ENCODE assay signal across 11 cellular contexts in the genomic region with DNA sequence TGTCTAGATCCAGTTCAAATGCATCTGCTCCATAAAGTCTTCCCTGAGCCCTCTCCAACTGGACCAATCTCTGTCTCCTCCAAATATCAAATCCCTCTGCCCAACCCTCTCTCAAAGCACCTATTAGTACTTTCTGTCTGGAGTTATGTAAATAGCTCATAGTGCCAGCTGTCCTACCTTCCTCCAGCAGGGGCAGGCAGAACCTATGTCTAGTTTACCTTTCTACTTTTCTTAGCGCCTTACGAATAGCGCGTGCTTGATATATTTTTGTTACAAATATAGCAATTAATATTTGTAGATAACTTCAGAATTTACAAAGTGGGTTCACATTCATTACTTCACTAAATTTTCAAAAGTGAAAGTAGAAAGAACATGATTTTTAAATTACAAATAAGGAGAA. TPM values are rescaled to one million over a fixed set of nuclear protein-coding genes. Genes with fewer than 3 reads are reported as not detected.
A peak's percentile ranks its signal among the peaks of the same experiment; 100 is the strongest.
DNase-seq lines count a peak whose midpoint lies in the region; ATAC-seq and TF ChIP-seq lines count a peak whose summit lies in the region.
"Had no signal": no experiment of that assay in that cellular context is flagged by ENCODE, and none has a peak within 500 bp of the region (broad histone marks: within the 10 kb centered on the region; RNA-seq: fewer than 3 reads in every experiment).

No MANE protein-coding gene starts in this region.

- ATAC-seq in Panc1, result no peak
- ATAC-seq in HG02852 (IDR thresholded peaks at IDR 0.05; ENCODE audit: unreplicated experiment), result no peak
- no peak for ATAC-seq in activated CD4-positive, CD25-positive, alpha-beta regulatory T cell treated with anti-CD3 and anti-CD28 coated beads, Interleukin-2, amount 50 U/mL, for 24 hours

- H3K27me3 ChIP-seq in breast epithelium (no peaks in the 10 kb centered on the region), Panc1 (ENCODE audit: control insufficient read depth, insufficient read depth, low read length) (no peaks in the 10 kb centered on the region), tibial artery (no peaks in the 10 kb centered on the region)
- H3K27me3 ChIP-seq: BLaER1 treated with 17β-estradiol and CSF1 and Interleukin-3, amounts not matched to agents 10 nM and 100 nM had no signal

- H3K27ac ChIP-seq in breast epithelium, result no peak overlapping the region
- no peak overlapping the region for H3K27ac ChIP-seq in Panc1 (ENCODE audit: low read length)
- H3K27ac ChIP-seq in tibial artery, result peak overlapping the region; percentile 57 to 58
- H3K27ac ChIP-seq: BLaER1 treated with 17β-estradiol and CSF1 and Interleukin-3, amounts not matched to agents 10 nM and 100 nM had no signal

- no peak overlapping the region for H3K4me3 Mint-ChIP-seq in MCF 10A (ENCODE audit: unreplicated experiment)

- no peaks in the 10 kb centered on the region for H3K9me3 Mint-ChIP-seq in MCF 10A (ENCODE audit: unreplicated experiment)

- H3K4me1 Mint-ChIP-seq in MCF 10A (ENCODE audit: insufficient read depth, unreplicated experiment), result peaks cover 32% of the 10 kb centered on the region

- no peaks in the 10 kb centered on the region for H3K36me3 Mint-ChIP-seq in MCF 10A (ENCODE audit: insufficient read depth, unreplicated experiment)

- H3K4me3 ChIP-seq in breast epithelium (no peak overlapping the region), Panc1 (ENCODE audit: low read depth in 2 of 2, low read length in 2 of 2) (no peak overlapping the region), fibroblast of mammary gland (ENCODE audit: control insufficient read depth, low read depth, low read length) (no peak overlapping the region), tibial artery (no peak overlapping the region)
- H3K4me3 ChIP-seq: BLaER1 treated with 17β-estradiol and CSF1 and Interleukin-3, amounts not matched to agents 10 nM and 100 nM had no signal

- H3K36me3 ChIP-seq in breast epithelium, result no peaks in the 10 kb centered on the region
- H3K36me3 ChIP-seq in Panc1 (ENCODE audit: control insufficient read depth, insufficient read depth, low read length), result no peaks in the 10 kb centered on the region
- no peaks in the 10 kb centered on the region for H3K36me3 ChIP-seq in tibial artery
- H3K36me3 ChIP-seq: BLaER1 treated with 17β-estradiol and CSF1 and Interleukin-3, amounts not matched to agents 10 nM and 100 nM had no signal

- POLR2A ChIA-PET in MCF 10A (lab: Yijun Ruan, JAX) (interaction anchor here (0.7 to 3.5 kb wide), 5 partner anchors 12 to 123 kb away, joined by 3 to 12 read pairs (median 4); no protein-coding TSS in a partner anchor), Panc1 (lab: Charles Lee) (no interaction called here)

- intact Hi-C loops in MCF 10A (cut with micrococcal nuclease) (no loop called here), breast epithelium (cut with DNase I; ENCODE audit: low total_unique reads) (no loop called here), Panc1 (cut with micrococcal nuclease; ENCODE audit: unreplicated experiment) (no loop called here), tibial artery (cut with DNase I; ENCODE audit: low total_unique reads) (no loop called here)

- TF ChIP-seq CTCF in MCF 10A (IDR thresholded peaks at IDR 0.05; ENCODE audit: unreplicated experiment) (no peak), breast epithelium (IDR thresholded peaks at IDR 0.05) (no peak), Panc1 (IDR thresholded peaks at IDR 0.05) (peak; percentile 32), fibroblast of mammary gland (conservative IDR thresholded peaks at IDR 0.05; ENCODE audit: control insufficient read depth, insufficient read depth, low read depth, low read length) (peak; percentile 10), tibial artery (IDR thresholded peaks at IDR 0.05) (no peak)

- in situ Hi-C loops in Panc1 (cut with HindIII; ENCODE audit: low pct_unique_long_range_greater_than_20kb, low sequenced_read_pairs), result no loop called here

- H3K4me1 ChIP-seq in breast epithelium (no peaks in the 10 kb centered on the region), Panc1 (ENCODE audit: control insufficient read depth, insufficient read depth, low read length) (no peaks in the 10 kb centered on the region), tibial artery (peaks cover 0 to 28% (median 0%) of the 10 kb centered on the region in 4 donors)

- TF ChIP-seq POLR2A in breast epithelium (IDR thresholded peaks at IDR 0.05), result no peak

- H3K27ac Mint-ChIP-seq in MCF 10A (ENCODE audit: low read depth, unreplicated experiment), result peak overlapping the region; percentile 40

- BruUV-seq in MCF 10A (replicated peaks; lab: Mats Ljungman, UMichigan) (no TSS peak), Panc1 (replicated peaks; lab: Mats Ljungman, UMichigan) (no TSS peak)

- H3K27me3 Mint-ChIP-seq in MCF 10A (ENCODE audit: insufficient read depth, unreplicated experiment), result no peaks in the 10 kb centered on the region

- no peak for DNase-seq in MCF 10A (ENCODE audit: unreplicated experiment)
- no peak for DNase-seq in breast epithelium (ENCODE audit: low spot score in 2 of 2)
- no peak for DNase-seq in Panc1 (ENCODE audit: low read depth, low spot score)
- no peak for DNase-seq in fibroblast of mammary gland (ENCODE audit: low read depth)
- no peak for DNase-seq in tibial artery
- no peak for DNase-seq in NCI-H1105 (lab: John Stamatoyannopoulos, UW)
- DNase-seq: activated effector memory CD4-positive, alpha-beta T cell treated with Interleukin-2 at 50 U/mL for 16 hours; cerebellar nuclear complex had no signal

- H3K9me3 ChIP-seq in breast epithelium (no peaks in the 10 kb centered on the region), Panc1 (ENCODE audit: control insufficient read depth, insufficient read depth, low read depth, low read length) (no peaks in the 10 kb centered on the region), tibial artery (no peaks in the 10 kb centered on the region)
- H3K9me3 ChIP-seq: BLaER1 treated with 17β-estradiol and CSF1 and Interleukin-3, amounts not matched to agents 10 nM and 100 nM had no signal

- CTCF ChIA-PET in MCF 10A (lab: Yijun Ruan, JAX) (interaction anchor here (0.6 to 5.0 kb wide), 9 partner anchors 12 to 900 kb away, joined by 3 to 61 read pairs (median 5); a partner anchor contains a TSS), Panc1 (lab: Charles Lee) (no interaction called here)

RNA-seq across cellular contexts. Expression of a gene that starts 14.0 kb away (rescaled TPM):
- total RNA-seq in MCF 10A (2022), result 10.4 and 19.4 TPM in 2 replicates
- 100 to 1,000 TPM in 1 of 3 donors, 10 to 100 TPM in 2; 38.7 to 430 (median 42.0) TPM for total RNA-seq in breast epithelium
- total RNA-seq in Panc1 (2021; ENCODE audit: unreplicated experiment), result 0.64 TPM
- polyA plus RNA-seq in Panc1 (2012; ENCODE audit: insufficient read length), result 0.11 TPM

Comparison
In these comparisons a context has a peak if more than half of its experiments do, and no peak if none do; other contexts are left out.
1. CTCF ChIP-seq: peak in Panc1 (single experiment) and fibroblast of mammary gland (single experiment); none in MCF 10A (single experiment), breast epithelium (0 of 3) and tibial artery (0 of 2).
2. H3K27ac ChIP-seq: peak in tibial artery (2 of 2); none in breast epithelium (0 of 2) and Panc1 (single experiment).